17 cellular contexts compared by ENCODE assay signal in genomic region chr7:74311305-74311744, GRCh38. TPM values are rescaled to one million over a fixed set of nuclear protein-coding genes. Genes with fewer than 3 reads are reported as not detected.
A peak's percentile ranks its signal among the peaks of the same experiment; 100 is the strongest.
DNase-seq lines count a peak whose midpoint lies in the region; ATAC-seq, FAIRE-seq and TF ChIP-seq lines count a peak whose summit lies in the region.
"Had no signal": no experiment of that assay in that cellular context is flagged by ENCODE, and none has a peak within 500 bp of the region (broad histone marks: within the 10 kb centered on the region; RNA-seq: fewer than 3 reads in every experiment).

No MANE protein-coding gene starts in this region.

- H3K79me2 ChIP-seq in GM23248 (ENCODE audit: insufficient read depth), result peaks cover 98% of the 10 kb centered on the region

- H3K9ac ChIP-seq in GM23248, result no peak overlapping the region

- H2AFZ ChIP-seq in GM23248, result no peak overlapping the region

- FAIRE-seq in RCC 7860 (lab: Jason Lieb, UNC), result no peak

- peaks cover 10% of the 10 kb centered on the region for H3K4me1 ChIP-seq in GM23248 (ENCODE audit: insufficient read depth)

- H3K27ac ChIP-seq in GM23248, result no peak overlapping the region
- H3K27ac ChIP-seq: C4-2B, left ventricle myocardium inferior, vagina had no signal

- H3K36me3 ChIP-seq in GM23248 (ENCODE audit: low read depth), result no peaks in the 10 kb centered on the region; the same call in 1 of the 2 replicates
- H3K36me3 ChIP-seq: left ventricle myocardium inferior, vagina had no signal

- H3K4me2 ChIP-seq in GM23248 (ENCODE audit: unreplicated experiment), result no peak overlapping the region

- no peaks in the 10 kb centered on the region for H4K20me1 ChIP-seq in GM23248 (ENCODE audit: insufficient read depth)

- WGBS in GM23248 (ENCODE audit: low coverage in 1 of 2, low lambda C conversion rate in 2 of 2, missing lambda C conversion rate in 2 of 2), 2 experiments, result 79 to 84% methylated on average over 4 of the region's 4 CpGs

- DNase-seq in CD1c-positive myeloid dendritic cell (ENCODE audit: extremely low spot score) (peak; percentile 25), GM23248 (peak; percentile 30), RCC 7860 (ENCODE audit: low spot score) (peak; percentile 57), foreskin fibroblast (peak; percentile 42 to 65), mucosa of gallbladder (ENCODE audit: low spot score) (no peak)
- DNase-seq: activated gamma-delta T cell treated with Interleukin-2 at 50 U/mL for 16 hours; left ventricle myocardium inferior; MM.1S; NCI-H2081 treated with DMSO at 0.1 percent for 48 hours; NCI-H69; SHP77; stimulated activated CD4-positive, alpha-beta T cell treated with anti-CD3 and anti-CD28 coated beads, Interleukin-12 subunit alpha, Interleukin-12 subunit beta, amount 100 ng/mL, for 4 hours; stimulated activated naive CD8-positive, alpha-beta T cell treated with anti-CD3 and anti-CD28 coated beads, Interleukin-15, amount 100 ng/mL, for 72 hours had no signal

- H3K4me3 ChIP-seq in GM23248 (no peak overlapping the region), foreskin fibroblast (ENCODE audit: low read depth in 1 of 2, low read length in 2 of 2) (no peak overlapping the region)
- H3K4me3 ChIP-seq: left ventricle myocardium inferior, vagina had no signal

- ATAC-seq in HG02970 (IDR thresholded peaks at IDR 0.05; ENCODE audit: low FRiP score, unreplicated experiment), result no peak
- no peak for ATAC-seq in HG02938 (IDR thresholded peaks at IDR 0.05; ENCODE audit: unreplicated experiment)
- ATAC-seq: stimulated activated naive CD8-positive, alpha-beta T cell treated with anti-CD3 and anti-CD28 coated beads, Interleukin-15, amount 100 ng/mL, for 72 hours had no signal

- TF ChIP-seq CTCF in foreskin fibroblast (IDR thresholded peaks at IDR 0.05; ENCODE audit: low read depth, low read length), result no peak

- in situ Hi-C loops in GM23248 (cut with MboI), result no loop called here

- H3K9me3 ChIP-seq in GM23248 (ENCODE audit: low read depth), result no peaks in the 10 kb centered on the region
- H3K9me3 ChIP-seq: left ventricle myocardium inferior, vagina had no signal

- H3K9me2 ChIP-seq in GM23248 (ENCODE audit: insufficient read depth), result no peaks in the 10 kb centered on the region

- no peaks in the 10 kb centered on the region for H3F3A ChIP-seq in GM23248 (ENCODE audit: insufficient read depth)

- H3K27me3 ChIP-seq in GM23248 (replicated peaks; ENCODE audit: insufficient read depth), result no peaks in the 10 kb centered on the region
- H3K27me3 ChIP-seq: vagina had no signal

RNA-seq across cellular contexts. Expression of gene CLIP2, which starts 22.1 kb away (rescaled TPM):
- total RNA-seq in GM23248 (2014; rRNA removed; shearing (Covaris generic)), result 40.7 and 49.4 TPM in 2 replicates
- 13.0 and 13.2 TPM in 2 replicates for polyA plus RNA-seq in GM23248 (2016; fragmentation: Nextera tagmentation; extraction: Ambion mirVana)
- total RNA-seq in mucosa of gallbladder, result 71.7 TPM

RNA-seq across cellular contexts. Expression of gene RFC2, which starts 57.1 kb away (rescaled TPM):
- 15.9 and 23.1 TPM in 2 replicates for total RNA-seq in GM23248 (2014; rRNA removed; shearing (Covaris generic))
- polyA plus RNA-seq in GM23248 (2016; fragmentation: Nextera tagmentation; extraction: Ambion mirVana), result 33.2 and 34.6 TPM in 2 replicates
- 19.6 TPM for total RNA-seq in mucosa of gallbladder
